16 cellular contexts compared by ENCODE assay signal in the genomic region with DNA sequence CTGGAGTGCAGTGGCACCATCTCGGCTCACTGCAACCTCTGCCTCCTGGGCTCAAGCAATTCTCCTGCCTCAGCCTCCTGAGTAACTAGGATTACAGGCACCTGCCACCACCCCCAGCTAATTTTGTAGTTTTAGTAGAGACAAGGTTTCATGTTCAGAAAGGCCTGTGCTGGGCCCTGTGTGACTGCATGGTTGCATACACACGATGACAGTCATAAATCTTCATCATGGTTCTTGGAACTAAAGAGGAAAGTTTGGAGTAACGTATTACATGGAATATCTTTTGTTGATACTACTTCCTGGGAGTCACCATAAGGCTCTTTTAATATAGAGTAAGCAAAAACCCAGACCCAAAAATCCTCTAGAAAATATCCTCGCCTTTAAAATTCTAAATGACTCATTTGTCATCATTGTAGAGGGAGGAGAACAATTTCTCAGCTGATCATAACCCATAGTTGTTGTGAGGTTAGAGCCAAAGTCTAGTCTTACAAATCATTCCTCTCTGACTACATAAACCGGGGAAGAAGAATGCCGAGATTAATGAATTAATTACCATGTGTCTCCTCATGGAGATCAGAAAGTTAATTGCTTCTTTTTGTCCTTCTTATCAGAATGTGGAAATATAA. TPM values are rescaled to one million over a fixed set of nuclear protein-coding genes. Genes with fewer than 3 reads are reported as not detected.
DNase-seq lines count a peak whose midpoint lies in the region; ATAC-seq and TF ChIP-seq lines count a peak whose summit lies in the region.
"Had no signal": no experiment of that assay in that cellular context is flagged by ENCODE, and none has a peak within 500 bp of the region (broad histone marks: within the 10 kb centered on the region; RNA-seq: fewer than 3 reads in every experiment).

No MANE protein-coding gene starts in this region.

- intact Hi-C loops in gastrocnemius medialis (cut with DNase I; ENCODE audit: low total_unique reads) = no loop called here

- H3K9me3 ChIP-seq in gastrocnemius medialis = no peaks in the 10 kb centered on the region

- H3K27me3 ChIP-seq in gastrocnemius medialis = no peaks in the 10 kb centered on the region

- ATAC-seq in gastrocnemius medialis = peak; percentile 26 to 34
- ATAC-seq: HCT116 had no signal

- H3K4me3 Mint-ChIP-seq in HFFc6 = no peak overlapping the region
- H3K4me3 Mint-ChIP-seq: B cell; CD4-positive, alpha-beta T cell had no signal

- no peaks in the 10 kb centered on the region; the same call in 1 of the 2 replicates for H3K36me3 Mint-ChIP-seq in HFFc6 (ENCODE audit: low read depth)

- peak; percentile 32 for DNase-seq in GM03348 (ENCODE audit: low spot score)
- DNase-seq in HFFc6 = peak; percentile 22
- DNase-seq in iris pigment epithelial cell (ENCODE audit: low read depth) = peak; percentile 16
- DNase-seq in gastrocnemius medialis = no peak
- DNase-seq in kidney glomerular epithelial cell (lab: John Stamatoyannopoulos, UW) = no peak
- DNase-seq in activated naive CD4-positive, alpha-beta T cell treated with Interleukin-2 at 50 U/mL for 16 hours = no peak
- DNase-seq in DMS153 (lab: John Stamatoyannopoulos, UW) = no peak
- DNase-seq: ACHN; C1 segment of cervical spinal cord; Calu3; CD4-positive, alpha-beta T cell; DMS79 treated with DMSO at 0.1 percent for 48 hours; EL; IMR-90 had no signal

- H3K27ac ChIP-seq in gastrocnemius medialis = peak overlapping the region in 1 of 4 donors; percentile 12

- peaks cover 15% of the 10 kb centered on the region for H3K4me1 Mint-ChIP-seq in HFFc6 (ENCODE audit: low read depth)
- H3K4me1 Mint-ChIP-seq: B cell had no signal

- H3K9me3 Mint-ChIP-seq in HFFc6 = no peaks in the 10 kb centered on the region
- H3K9me3 Mint-ChIP-seq: CD4-positive, alpha-beta T cell had no signal

- no peak for TF ChIP-seq POLR2A in gastrocnemius medialis (IDR thresholded peaks at IDR 0.05)

- H3K4me1 ChIP-seq in gastrocnemius medialis = peaks cover 3 to 5% of the 10 kb centered on the region in 2 donors

- in situ Hi-C loops in gastrocnemius medialis (cut with MboI; ENCODE audit: low sequenced_read_pairs in 4 of 4) = no loop called here

- TF ChIP-seq CTCF in HFFc6 (IDR thresholded peaks at IDR 0.05) (no peak), gastrocnemius medialis (IDR thresholded peaks at IDR 0.05 in 4 of 5, conservative IDR thresholded peaks at IDR 0.05 in 1 of 5) (no peak)

- no peaks in the 10 kb centered on the region for H3K36me3 ChIP-seq in gastrocnemius medialis

- no peak overlapping the region for H3K27ac Mint-ChIP-seq in HFFc6
- H3K27ac Mint-ChIP-seq: B cell; CD4-positive, alpha-beta T cell had no signal

- H3K4me3 ChIP-seq in gastrocnemius medialis = no peak overlapping the region

- no peaks in the 10 kb centered on the region for H3K27me3 Mint-ChIP-seq in HFFc6 (ENCODE audit: insufficient read depth)
- H3K27me3 Mint-ChIP-seq: B cell; CD4-positive, alpha-beta T cell had no signal

RNA-seq across cellular contexts. Expression of gene KLF9, which starts 47.0 kb away (rescaled TPM):
- total RNA-seq in HFFc6 (2021; fragmentation: NEBNext Ultra II Directional; extraction: Animal tissue kit (Norgen Biotek cat#: 25700)) = 10 to 100 TPM in 5 of 6 experiments, 1 to 10 TPM in 1; 7.9 to 15.7 (median 12.4) TPM
- total RNA-seq in gastrocnemius medialis = 100 to 1,000 TPM; 122 to 174 (median 169) TPM

Comparison
In these comparisons a context has a peak if more than half of its experiments do, and no peak if none do; other contexts are left out.
1. DNase-seq: peak in GM03348 (single experiment), HFFc6 (single experiment) and iris pigment epithelial cell (single experiment); none in gastrocnemius medialis (0 of 2), kidney glomerular epithelial cell (single experiment), activated naive CD4-positive, alpha-beta T cell treated with Interleukin-2 at 50 U/mL for 16 hours (single experiment) and DMS153 (single experiment).
2. RNA of gene KLF9, which starts 47.0 kb away (total RNA-seq): 122 to 174 TPM in gastrocnemius medialis; 7.9 to 15.7 TPM in HFFc6; every median in the first group is over 4 times any median in the second.